22 cellular contexts compared by ENCODE assay signal in the genomic region with DNA sequence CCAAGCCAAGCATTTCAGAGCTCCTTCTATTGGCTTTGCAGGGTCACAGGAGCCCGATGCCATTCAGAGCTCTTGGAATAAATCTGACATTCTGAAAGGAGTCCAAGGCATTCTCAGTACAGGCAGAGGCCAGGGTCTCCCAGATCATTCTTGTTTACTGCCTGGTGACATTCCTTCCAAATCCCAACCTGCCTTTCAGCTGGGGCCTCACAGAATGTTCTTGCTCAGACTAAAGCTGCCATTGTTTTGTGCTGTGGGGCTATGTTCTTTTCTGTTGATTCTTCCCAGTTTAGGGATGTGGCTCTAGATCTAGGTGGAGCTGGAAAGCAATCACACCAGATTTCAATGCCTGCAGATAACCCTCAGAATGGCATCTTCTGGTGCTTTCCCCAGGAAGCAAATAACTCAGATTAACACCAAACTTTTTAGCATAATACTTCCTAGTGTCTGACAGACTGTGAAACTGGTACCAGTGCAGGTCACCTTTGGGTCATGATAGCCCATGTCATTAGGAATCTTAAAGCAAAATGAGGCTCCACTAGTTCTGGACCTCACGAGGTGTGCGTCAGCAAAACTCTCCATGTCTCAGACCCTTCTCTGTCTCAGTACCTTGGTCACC.
"Had no signal": no experiment of that assay in that cellular context is flagged by ENCODE, and none has a peak within 500 bp of the region (broad histone marks: within the 10 kb centered on the region; RNA-seq: fewer than 3 reads in every experiment).

No MANE protein-coding gene starts in this region.

- H3K27me3 Mint-ChIP-seq: activated CD4-positive, alpha-beta T cell treated with anti-CD3 and anti-CD28 coated beads, Interleukin-2, amount 10 ng/mL, durations not matched to agents 7 days and 5 days; activated naive CD4-positive, alpha-beta T cell treated with anti-CD3 and anti-CD28 coated beads, Interleukin-2, amount 10 ng/mL, durations not matched to agents 7 days and 5 days; activated naive CD8-positive, alpha-beta T cell treated with anti-CD3 and anti-CD28 coated beads, Interleukin-2, amount 50 U/mL, for 24 hours; naive thymus-derived CD8-positive, alpha-beta T cell; stimulated activated memory B cell treated with anti-CD40 and anti-IgM and Interleukin-4, amounts not matched to agents 10 μg/mL and 1 μg/mL and 100 μg/mL, for 72 hours had no signal

- H3K4me1 ChIP-seq: breast epithelium, esophagus muscularis mucosa, parathyroid adenoma, upper lobe of right lung had no signal

- H3K27ac Mint-ChIP-seq: activated CD4-positive, alpha-beta T cell treated with anti-CD3 and anti-CD28 coated beads, Interleukin-2, amount 10 ng/mL, durations not matched to agents 7 days and 5 days; activated naive CD4-positive, alpha-beta T cell treated with anti-CD3 and anti-CD28 coated beads, Interleukin-2, amount 10 ng/mL, durations not matched to agents 7 days and 5 days; activated naive CD8-positive, alpha-beta T cell treated with anti-CD3 and anti-CD28 coated beads, Interleukin-2, amount 50 U/mL, for 24 hours; stimulated activated memory B cell treated with anti-CD40 and anti-IgM and Interleukin-4, amounts not matched to agents 10 μg/mL and 1 μg/mL and 100 μg/mL, for 72 hours had no signal

- H3K36me3 Mint-ChIP-seq: activated naive CD4-positive, alpha-beta T cell treated with anti-CD3 and anti-CD28 coated beads, Interleukin-2, amount 10 ng/mL, durations not matched to agents 7 days and 5 days; naive thymus-derived CD8-positive, alpha-beta T cell; stimulated activated memory B cell treated with anti-CD40 and anti-IgM and Interleukin-4, amounts not matched to agents 10 μg/mL and 1 μg/mL and 100 μg/mL, for 72 hours had no signal

- H3K4me3 Mint-ChIP-seq: activated CD4-positive, alpha-beta T cell treated with anti-CD3 and anti-CD28 coated beads, Interleukin-2, amount 10 ng/mL, durations not matched to agents 7 days and 5 days; activated naive CD4-positive, alpha-beta T cell treated with anti-CD3 and anti-CD28 coated beads, Interleukin-2, amount 10 ng/mL, durations not matched to agents 7 days and 5 days; activated naive CD8-positive, alpha-beta T cell treated with anti-CD3 and anti-CD28 coated beads, Interleukin-2, amount 50 U/mL, for 24 hours; naive thymus-derived CD8-positive, alpha-beta T cell; stimulated activated memory B cell treated with anti-CD40 and anti-IgM and Interleukin-4, amounts not matched to agents 10 μg/mL and 1 μg/mL and 100 μg/mL, for 72 hours had no signal

- H3K9me3 ChIP-seq: breast epithelium, esophagus muscularis mucosa, spleen, upper lobe of right lung had no signal

- H3K4me1 Mint-ChIP-seq: activated CD4-positive, alpha-beta T cell treated with anti-CD3 and anti-CD28 coated beads, Interleukin-2, amount 10 ng/mL, durations not matched to agents 7 days and 5 days; activated naive CD4-positive, alpha-beta T cell treated with anti-CD3 and anti-CD28 coated beads, Interleukin-2, amount 10 ng/mL, durations not matched to agents 7 days and 5 days; stimulated activated memory B cell treated with anti-CD40 and anti-IgM and Interleukin-4, amounts not matched to agents 10 μg/mL and 1 μg/mL and 100 μg/mL, for 72 hours had no signal

- H3K36me3 ChIP-seq: breast epithelium, esophagus muscularis mucosa, spleen, upper lobe of right lung had no signal

- ATAC-seq: activated CD4-positive, CD25-positive, alpha-beta regulatory T cell treated with anti-CD3 and anti-CD28 coated beads, Interleukin-2, amount 50 U/mL, for 24 hours; activated naive CD8-positive, alpha-beta T cell treated with anti-CD3 and anti-CD28 coated beads, Interleukin-2, amount 50 U/mL, for 24 hours; left cardiac atrium; naive thymus-derived CD8-positive, alpha-beta T cell; stimulated activated memory B cell treated with anti-CD40 and anti-IgM and Interleukin-4, amounts not matched to agents 10 μg/mL and 1 μg/mL and 100 μg/mL, for 72 hours; upper lobe of right lung had no signal

- H3K27ac ChIP-seq: breast epithelium, esophagus muscularis mucosa, parathyroid adenoma, spleen, upper lobe of right lung had no signal

- H3K4me3 ChIP-seq: breast epithelium, esophagus muscularis mucosa, spleen, upper lobe of right lung had no signal

- H3K27me3 ChIP-seq: breast epithelium, esophagus muscularis mucosa, spleen, upper lobe of right lung had no signal

- DNase-seq: activated CD4-positive, alpha-beta T cell treated with anti-CD3 and anti-CD28 coated beads, Interleukin-2, amount 10 ng/mL, durations not matched to agents 7 days and 5 days; activated CD8-positive, alpha-beta memory T cell treated with anti-CD3 and anti-CD28 coated beads for 24 hours; activated CD8-positive, alpha-beta memory T cell treated with anti-CD3 and anti-CD28 coated beads, Interleukin-2, amount 50 U/mL, for 48 hours; activated effector memory CD4-positive, alpha-beta T cell treated with Interleukin-2 at 50 U/mL for 16 hours; activated naive CD4-positive, alpha-beta T cell treated with anti-CD3 and anti-CD28 coated beads, Interleukin-2, amount 10 ng/mL, durations not matched to agents 7 days and 5 days; activated naive CD8-positive, alpha-beta T cell treated with anti-CD3 and anti-CD28 coated beads, Interleukin-2, amount 50 U/mL, for 24 hours; activated T-cell treated with anti-CD3 and anti-CD28 coated beads, Interleukin-2, amount 50 U/mL, for 48 hours; cerebellar nuclear complex; effector CD4-positive, alpha-beta T cell; left cardiac atrium; mesenchymal stem cell; naive thymus-derived CD8-positive, alpha-beta T cell; spleen; stimulated activated CD4-positive, alpha-beta T cell treated with anti-CD3 and anti-CD28 coated beads, Interleukin-4, amount 100 ng/mL, for 4 hours; T-helper 1 cell; T1000; upper lobe of right lung had no signal

- H3K9me3 Mint-ChIP-seq: activated CD4-positive, alpha-beta T cell treated with anti-CD3 and anti-CD28 coated beads, Interleukin-2, amount 10 ng/mL, durations not matched to agents 7 days and 5 days; activated naive CD4-positive, alpha-beta T cell treated with anti-CD3 and anti-CD28 coated beads, Interleukin-2, amount 10 ng/mL, durations not matched to agents 7 days and 5 days; activated naive CD8-positive, alpha-beta T cell treated with anti-CD3 and anti-CD28 coated beads, Interleukin-2, amount 50 U/mL, for 24 hours; naive thymus-derived CD8-positive, alpha-beta T cell; stimulated activated memory B cell treated with anti-CD40 and anti-IgM and Interleukin-4, amounts not matched to agents 10 μg/mL and 1 μg/mL and 100 μg/mL, for 72 hours had no signal
